ENCODE assay signal across 10 cellular contexts in the genomic region with DNA sequence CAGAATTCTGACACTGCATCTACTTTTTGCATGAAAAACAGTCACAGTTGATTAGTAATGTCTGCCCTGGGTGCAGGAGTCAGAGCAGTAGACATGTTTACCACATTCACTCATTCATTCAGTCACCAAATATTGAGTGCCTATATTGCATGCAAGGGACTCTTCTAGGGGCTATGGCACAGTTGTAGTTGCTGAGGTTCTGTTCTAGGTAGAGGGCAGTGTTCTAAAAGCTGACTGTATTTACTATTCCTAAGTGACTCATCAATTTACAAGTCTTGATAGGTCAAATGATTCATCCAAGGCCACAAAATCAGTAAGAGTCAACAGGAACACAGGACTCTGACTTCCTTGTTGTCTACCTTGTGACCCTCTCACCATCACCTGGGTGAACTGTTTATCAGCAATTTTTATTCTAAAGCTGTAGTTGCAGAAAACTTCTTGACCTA.
DNase-seq lines count a peak whose midpoint lies in the region; ATAC-seq and TF ChIP-seq lines count a peak whose summit lies in the region.
"Had no signal": no experiment of that assay in that cellular context is flagged by ENCODE, and none has a peak within 500 bp of the region (broad histone marks: within the 10 kb centered on the region; RNA-seq: fewer than 3 reads in every experiment).

No MANE protein-coding gene starts in this region.

- peak overlapping the region; percentile 88 to 96 for H3K27ac Mint-ChIP-seq in natural killer cell
- H3K27ac Mint-ChIP-seq: neural progenitor cell had no signal

- no peak overlapping the region for H3K4me3 Mint-ChIP-seq in natural killer cell
- H3K4me3 Mint-ChIP-seq: neural progenitor cell had no signal

- peaks cover 81 to 87% of the 10 kb centered on the region in 2 donors for H3K4me1 Mint-ChIP-seq in natural killer cell

- peaks cover 4 to 5% of the 10 kb centered on the region in 2 donors for H3K9me3 Mint-ChIP-seq in natural killer cell

- H3K4me3 ChIP-seq in cardiac fibroblast (replicated peaks in 1 of 2; ENCODE audit: low read depth in 2 of 2, low read length in 2 of 2) = no peak overlapping the region
- H3K4me3 ChIP-seq: neural progenitor cell had no signal

- peak; percentile 66 to 75 for ATAC-seq in activated CD4-positive, CD25-positive, alpha-beta regulatory T cell treated with anti-CD3 and anti-CD28 coated beads, Interleukin-2, amount 50 U/mL, for 24 hours
- ATAC-seq in natural killer cell = peak in 1 of 3 donors; percentile 5

- H3K27me3 Mint-ChIP-seq in natural killer cell (ENCODE audit: low read depth in 2 of 2) = no peaks in the 10 kb centered on the region

- no peak for DNase-seq in activated CD4-positive, CD25-positive, alpha-beta regulatory T cell (lab: John Stamatoyannopoulos, UW)
- DNase-seq in NCI-H69 (lab: John Stamatoyannopoulos, UW) (peak; percentile 50), cardiac fibroblast (ENCODE audit: low read depth in 2 of 2) (peak in 1 of 2 donors; percentile 71), natural killer cell (no peak), SKM-1 treated with dmso at 0.1 percent for 144 hours (lab: John Stamatoyannopoulos, UW; ENCODE audit: unreplicated experiment) (no peak), NCI-H187 treated with DMSO at 0.1 percent for 48 hours (lab: John Stamatoyannopoulos, UW) (no peak), NCI-H345 treated with DMSO at 0.1 percent for 48 hours (lab: John Stamatoyannopoulos, UW; ENCODE audit: unreplicated experiment) (no peak)
- DNase-seq: NCI-H510A had no signal

- intact Hi-C loops in natural killer cell (cut with micrococcal nuclease) = loop anchor here (10.0 kb wide), 2 partner anchors 312 to 468 kb away; a partner anchor contains a TSS

- TF ChIP-seq CTCF in cardiac fibroblast (IDR thresholded peaks at IDR 0.05; ENCODE audit: low read depth, low read length) = peak; percentile 26
- TF ChIP-seq CTCF in natural killer cell (IDR thresholded peaks at IDR 0.05) = no peak

- peaks cover 6% of the 10 kb centered on the region for H3K36me3 Mint-ChIP-seq in natural killer cell
- H3K36me3 Mint-ChIP-seq: neural progenitor cell had no signal
